In the genomic region with DNA sequence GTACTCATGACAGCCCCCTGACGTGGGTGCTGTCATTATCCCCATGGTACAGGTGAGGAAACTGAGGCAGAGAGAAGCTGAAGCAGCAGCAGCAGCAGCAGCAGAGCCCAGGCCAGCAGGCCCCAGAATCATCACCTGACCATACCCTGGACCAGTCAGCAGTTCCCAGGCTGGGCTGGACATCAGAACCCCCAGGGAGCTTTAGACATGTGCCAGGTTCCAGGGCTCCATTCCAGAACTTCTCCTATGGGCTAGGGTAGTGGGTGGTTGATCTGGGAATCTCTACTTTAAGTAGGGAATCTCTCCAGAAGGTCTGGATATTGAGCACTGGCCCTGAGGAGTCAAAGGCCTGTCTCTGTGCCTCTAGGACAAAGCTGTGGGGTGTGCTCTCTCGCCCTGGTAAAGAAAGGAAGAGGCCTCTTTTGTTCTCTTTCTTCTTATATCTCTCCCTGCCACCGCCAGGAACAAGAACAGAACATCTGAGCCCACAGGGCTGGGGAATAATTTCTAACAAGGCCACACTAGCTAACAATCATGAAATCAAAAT, we compare ENCODE assay signal across 1 cellular context.
TF ChIP-seq lines count a peak whose summit lies in the region.

No MANE protein-coding gene starts in this region.

TF ChIP-seq in SK-N-SH, 30 proteins besides CTCF, POLR2A, EP300 and RAD21:
- TF ChIP-seq RFX5 (IDR thresholded peaks at IDR 0.05; ENCODE audit: low read length): no peak
- TF ChIP-seq CHD2 (IDR thresholded peaks at IDR 0.05; ENCODE audit: low read length, partially characterized antibody): no peak
- no peak for TF ChIP-seq TAF1 (IDR thresholded peaks at IDR 0.05; ENCODE audit: borderline replicate concordance, low read depth, low read length)
- no peak for TF ChIP-seq FOSL2 (IDR thresholded peaks at IDR 0.05; ENCODE audit: borderline replicate concordance, low read depth)
- no peak for TF ChIP-seq FOXM1 (IDR thresholded peaks at IDR 0.05; ENCODE audit: low read depth)
- TF ChIP-seq, protein P1, sequence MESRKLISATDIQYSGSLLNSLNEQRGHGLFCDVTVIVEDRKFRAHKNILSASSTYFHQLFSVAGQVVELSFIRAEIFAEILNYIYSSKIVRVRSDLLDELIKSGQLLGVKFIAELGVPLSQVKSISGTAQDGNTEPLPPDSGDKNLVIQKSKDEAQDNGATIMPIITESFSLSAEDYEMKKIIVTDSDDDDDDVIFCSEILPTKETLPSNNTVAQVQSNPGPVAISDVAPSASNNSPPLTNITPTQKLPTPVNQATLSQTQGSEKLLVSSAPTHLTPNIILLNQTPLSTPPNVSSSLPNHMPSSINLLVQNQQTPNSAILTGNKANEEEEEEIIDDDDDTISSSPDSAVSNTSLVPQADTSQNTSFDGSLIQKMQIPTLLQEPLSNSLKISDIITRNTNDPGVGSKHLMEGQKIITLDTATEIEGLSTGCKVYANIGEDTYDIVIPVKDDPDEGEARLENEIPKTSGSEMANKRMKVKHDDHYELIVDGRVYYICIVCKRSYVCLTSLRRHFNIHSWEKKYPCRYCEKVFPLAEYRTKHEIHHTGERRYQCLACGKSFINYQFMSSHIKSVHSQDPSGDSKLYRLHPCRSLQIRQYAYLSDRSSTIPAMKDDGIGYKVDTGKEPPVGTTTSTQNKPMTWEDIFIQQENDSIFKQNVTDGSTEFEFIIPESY (IDR thresholded peaks at IDR 0.05; ENCODE audit: borderline replicate concordance, low read depth): no peak
- TF ChIP-seq JUND (IDR thresholded peaks at IDR 0.05): no peak
- TF ChIP-seq, protein P2, sequence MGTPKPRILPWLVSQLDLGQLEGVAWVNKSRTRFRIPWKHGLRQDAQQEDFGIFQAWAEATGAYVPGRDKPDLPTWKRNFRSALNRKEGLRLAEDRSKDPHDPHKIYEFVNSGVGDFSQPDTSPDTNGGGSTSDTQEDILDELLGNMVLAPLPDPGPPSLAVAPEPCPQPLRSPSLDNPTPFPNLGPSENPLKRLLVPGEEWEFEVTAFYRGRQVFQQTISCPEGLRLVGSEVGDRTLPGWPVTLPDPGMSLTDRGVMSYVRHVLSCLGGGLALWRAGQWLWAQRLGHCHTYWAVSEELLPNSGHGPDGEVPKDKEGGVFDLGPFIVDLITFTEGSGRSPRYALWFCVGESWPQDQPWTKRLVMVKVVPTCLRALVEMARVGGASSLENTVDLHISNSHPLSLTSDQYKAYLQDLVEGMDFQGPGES (IDR thresholded peaks at IDR 0.05; ENCODE audit: low read depth, low read length): no peak
- TF ChIP-seq GATA2 (CRISPR knock-in tag; IDR thresholded peaks at IDR 0.05): no peak
- TF ChIP-seq RCOR1 (IDR thresholded peaks at IDR 0.05; ENCODE audit: low read length): no peak
- TF ChIP-seq POLR2AphosphoS5 (IDR thresholded peaks at IDR 0.05; ENCODE audit: low read depth, low read length): no peak
- no peak for TF ChIP-seq NRF1 (IDR thresholded peaks at IDR 0.05; ENCODE audit: low read depth, low read length)
- TF ChIP-seq EZH2phosphoT487 (IDR thresholded peaks at IDR 0.05; ENCODE audit: borderline replicate concordance, low read depth): no peak
- no peak for TF ChIP-seq ELF1 (IDR thresholded peaks at IDR 0.05)
- TF ChIP-seq SMC3 (IDR thresholded peaks at IDR 0.05; ENCODE audit: low read depth, low read length): no peak
- no peak for TF ChIP-seq SIN3A (IDR thresholded peaks at IDR 0.05; ENCODE audit: borderline replicate concordance, low read depth, low read length)
- TF ChIP-seq YY1 (IDR thresholded peaks at IDR 0.05; ENCODE audit: low read depth): no peak
- TF ChIP-seq, protein P3, sequence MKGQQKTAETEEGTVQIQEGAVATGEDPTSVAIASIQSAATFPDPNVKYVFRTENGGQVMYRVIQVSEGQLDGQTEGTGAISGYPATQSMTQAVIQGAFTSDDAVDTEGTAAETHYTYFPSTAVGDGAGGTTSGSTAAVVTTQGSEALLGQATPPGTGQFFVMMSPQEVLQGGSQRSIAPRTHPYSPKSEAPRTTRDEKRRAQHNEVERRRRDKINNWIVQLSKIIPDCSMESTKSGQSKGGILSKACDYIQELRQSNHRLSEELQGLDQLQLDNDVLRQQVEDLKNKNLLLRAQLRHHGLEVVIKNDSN (IDR thresholded peaks at IDR 0.05; ENCODE audit: borderline replicate concordance, low read depth): no peak
- no peak for TF ChIP-seq FOXJ3 (CRISPR knock-in tag; IDR thresholded peaks at IDR 0.05)
- TF ChIP-seq, protein P4, sequence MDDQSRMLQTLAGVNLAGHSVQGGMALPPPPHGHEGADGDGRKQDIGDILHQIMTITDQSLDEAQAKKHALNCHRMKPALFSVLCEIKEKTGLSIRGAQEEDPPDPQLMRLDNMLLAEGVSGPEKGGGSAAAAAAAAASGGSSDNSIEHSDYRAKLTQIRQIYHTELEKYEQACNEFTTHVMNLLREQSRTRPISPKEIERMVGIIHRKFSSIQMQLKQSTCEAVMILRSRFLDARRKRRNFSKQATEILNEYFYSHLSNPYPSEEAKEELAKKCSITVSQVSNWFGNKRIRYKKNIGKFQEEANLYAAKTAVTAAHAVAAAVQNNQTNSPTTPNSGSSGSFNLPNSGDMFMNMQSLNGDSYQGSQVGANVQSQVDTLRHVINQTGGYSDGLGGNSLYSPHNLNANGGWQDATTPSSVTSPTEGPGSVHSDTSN (IDR thresholded peaks at IDR 0.05): no peak
TF ChIP-seq in SK-N-SH: peak in this region for 0.
